In genomic region chr3:153160451-153161137, GRCh38 we compare ENCODE assay signal across 1 cellular context.
A peak's percentile ranks its signal among the peaks of the same experiment; 100 is the strongest.
TF ChIP-seq lines count a peak whose summit lies in the region.

No MANE protein-coding gene starts in this region.

TF ChIP-seq in SK-N-SH, 30 proteins besides CTCF, POLR2A, EP300 and RAD21 (continued from another document):
- TF ChIP-seq REST (IDR thresholded peaks at IDR 0.05; ENCODE audit: low read depth, low read length) (peak; percentile 15; the same call in 1 of the 2 replicates), EZH2phosphoT487 (IDR thresholded peaks at IDR 0.05; ENCODE audit: borderline replicate concordance, low read depth) (no peak), RCOR1 (IDR thresholded peaks at IDR 0.05; ENCODE audit: low read length) (no peak), POLR2AphosphoS5 (IDR thresholded peaks at IDR 0.05; ENCODE audit: low read depth, low read length) (peak; percentile 31; the same call in 1 of the 2 replicates), CHD2 (IDR thresholded peaks at IDR 0.05; ENCODE audit: low read length, partially characterized antibody) (no peak), GATA2 (CRISPR knock-in tag; IDR thresholded peaks at IDR 0.05) (no peak), FOSL2 (IDR thresholded peaks at IDR 0.05; ENCODE audit: borderline replicate concordance, low read depth) (peak; percentile 44; the same call in 1 of the 2 replicates), ZBTB33 (IDR thresholded peaks at IDR 0.05; ENCODE audit: borderline replicate concordance, low read depth) (peak; percentile 36; the same call in 1 of the 2 replicates), TCF12 (IDR thresholded peaks at IDR 0.05) (peak; percentile 5; the same call in 1 of the 2 replicates), MEF2A (IDR thresholded peaks at IDR 0.05; ENCODE audit: borderline replicate concordance, low read depth) (no peak), YY1 (IDR thresholded peaks at IDR 0.05; ENCODE audit: low read depth) (peak; percentile 4; the same call in 1 of the 2 replicates), RXRA (IDR thresholded peaks at IDR 0.05; ENCODE audit: borderline replicate concordance, low read depth) (peak; percentile 14; the same call in 1 of the 2 replicates), ELF1 (IDR thresholded peaks at IDR 0.05) (no peak), TAF1 (IDR thresholded peaks at IDR 0.05; ENCODE audit: borderline replicate concordance, low read depth, low read length) (peak; percentile 15; the same call in 1 of the 2 replicates), FOXM1 (IDR thresholded peaks at IDR 0.05; ENCODE audit: low read depth) (no peak)
